In genomic region chr6:6564154-6564553, GRCh38 we compare ENCODE assay signal across 30 cellular contexts. TPM values are rescaled to one million over a fixed set of nuclear protein-coding genes. Genes with fewer than 3 reads are reported as not detected.
"Had no signal": no experiment of that assay in that cellular context is flagged by ENCODE, and none has a peak within 500 bp of the region (broad histone marks: within the 10 kb centered on the region; RNA-seq: fewer than 3 reads in every experiment).

No MANE protein-coding gene starts in this region.

- H3K27ac ChIP-seq: brain microvascular endothelial cell, prostate gland, SJCRH30, skin epidermis, thyroid gland, upper lobe of right lung had no signal

- H3K36me3 ChIP-seq: brain microvascular endothelial cell, pancreas, prostate gland, SJCRH30, thyroid gland, upper lobe of right lung had no signal

- H3K4me3 Mint-ChIP-seq: activated naive CD8-positive, alpha-beta T cell; T-helper 17 cell had no signal

- H3K4me3 ChIP-seq: pancreas, prostate gland, SJCRH30, skin epidermis, thyroid gland, upper lobe of right lung had no signal

- DNase-seq: activated CD4-positive, CD25-positive, alpha-beta regulatory T cell treated with anti-CD3 and anti-CD28 coated beads, Interleukin-2, amount 50 U/mL, for 72 hours; activated gamma-delta T cell; activated T-cell treated with anti-CD3 and anti-CD28 coated beads for 4 hours; amniotic stem cell; brain microvascular endothelial cell; cortex of kidney; foreskin fibroblast; head of caudate nucleus; hippocampal formation; left cardiac atrium; left ventricle myocardium superior; pancreas; retina; SJCRH30; stimulated activated naive CD4-positive, alpha-beta T cell treated with Interleukin-2 at 50 U/mL for 16 hours; substantia nigra; T-helper 17 cell; thyroid gland; upper lobe of right lung had no signal

- H3K9me3 ChIP-seq: pancreas, prostate gland, SJCRH30, thyroid gland, upper lobe of right lung had no signal

- H3K27me3 ChIP-seq: brain microvascular endothelial cell, pancreas, SJCRH30, thyroid gland, upper lobe of right lung had no signal

- ATAC-seq: left cardiac atrium, left ventricle myocardium superior, sciatic nerve, SK-N-SH treated with all-trans-retinoic acid at 6 μM for 48 hours, T-helper 17 cell, upper lobe of right lung had no signal

- H3K4me1 Mint-ChIP-seq: T-helper 17 cell had no signal

- H3K27me3 Mint-ChIP-seq: activated naive CD8-positive, alpha-beta T cell had no signal

- H3K4me1 ChIP-seq: prostate gland, SJCRH30, thyroid gland, upper lobe of right lung had no signal

- H3K27ac Mint-ChIP-seq: activated naive CD8-positive, alpha-beta T cell; T-helper 17 cell had no signal

RNA-seq across cellular contexts. Expression of gene LY86, which starts 24.4 kb away (rescaled TPM):
- total RNA-seq: astrocyte, chondrocyte, endothelial cell of umbilical vein, lung microvascular endothelial cell, SJCRH30 had no signal
- polyA plus RNA-seq: endothelial cell of umbilical vein, keratinocyte, neural cell had no signal
